Comparison of ENCODE assay signal across 24 cellular contexts in genomic region chr3:80592792-80593191, GRCh38.
DNase-seq lines count a peak whose midpoint lies in the region; ATAC-seq, FAIRE-seq and TF ChIP-seq lines count a peak whose summit lies in the region.
"Had no signal": no experiment of that assay in that cellular context is flagged by ENCODE, and none has a peak within 500 bp of the region (broad histone marks: within the 10 kb centered on the region; RNA-seq: fewer than 3 reads in every experiment).

No MANE protein-coding gene starts in this region.

- no peak overlapping the region for H3K4me2 ChIP-seq in A549
- H3K4me2 ChIP-seq in IMR-90 (ENCODE audit: low read depth, low read length): no peak overlapping the region
- H3K4me2 ChIP-seq: BLaER1 treated with 17β-estradiol and CSF1 and Interleukin-3, amounts not matched to agents 10 nM and 100 nM had no signal

- TF ChIP-seq POLR2A in A549 (IDR thresholded peaks at IDR 0.05; ENCODE audit: low read length) (no peak), IMR-90 (IDR thresholded peaks at IDR 0.05; ENCODE audit: low read depth, low read length) (no peak)

- no peak overlapping the region for H3K4ac ChIP-seq in IMR-90 (ENCODE audit: low read depth, low read length)

- H3K56ac ChIP-seq in IMR-90 (ENCODE audit: extremely low read depth, insufficient read depth, low read length): no peak overlapping the region

- H4K91ac ChIP-seq in IMR-90 (ENCODE audit: insufficient read depth, low read depth, low read length): no peak overlapping the region

- H3K79me1 ChIP-seq in IMR-90 (ENCODE audit: low read depth in 1 of 2, low read length in 2 of 2): no peaks in the 10 kb centered on the region

- no peak overlapping the region for H3K4me3 Mint-ChIP-seq in Caco-2 (ENCODE audit: unreplicated experiment)
- no peak overlapping the region for H3K4me3 Mint-ChIP-seq in naive thymus-derived CD8-positive, alpha-beta T cell
- H3K4me3 Mint-ChIP-seq: B cell; CD4-positive, alpha-beta T cell; CD8-positive, alpha-beta T cell had no signal

- H3K9ac ChIP-seq in IMR-90 (ENCODE audit: low read depth, low read length): no peak overlapping the region
- H3K9ac ChIP-seq: BLaER1 treated with 17β-estradiol and CSF1 and Interleukin-3, amounts not matched to agents 10 nM and 100 nM had no signal

- POLR2A ChIA-PET in A549 (lab: Yijun Ruan, JAX): no interaction called here
- POLR2A ChIA-PET in IMR-90 (lab: Charles Lee; ENCODE audit: unreplicated experiment): no interaction called here
- POLR2A ChIA-PET in Caco-2 (lab: Charles Lee): no interaction called here
- POLR2A ChIA-PET in naive thymus-derived CD8-positive, alpha-beta T cell (lab: Charles Lee): no interaction called here

- no peaks in the 10 kb centered on the region for H3K9me3 Mint-ChIP-seq in Caco-2 (ENCODE audit: unreplicated experiment)
- peaks cover 0 to 21% (median 10%) of the 10 kb centered on the region in 9 donors for H3K9me3 Mint-ChIP-seq in naive thymus-derived CD8-positive, alpha-beta T cell

- no peak overlapping the region for H2AFZ ChIP-seq in IMR-90 (replicated peaks; ENCODE audit: low read length, poor library complexity)

- no peak overlapping the region for H2BK5ac ChIP-seq in IMR-90 (ENCODE audit: low read depth, low read length, poor library complexity, severe bottlenecking)

- no peaks in the 10 kb centered on the region for H3K27me3 Mint-ChIP-seq in Caco-2 (ENCODE audit: insufficient read depth, unreplicated experiment)
- H3K27me3 Mint-ChIP-seq in naive thymus-derived CD8-positive, alpha-beta T cell: no peaks in the 10 kb centered on the region
- H3K27me3 Mint-ChIP-seq: B cell; CD4-positive, alpha-beta T cell had no signal

- no peak for DNase-seq in A549 (ENCODE audit: low read depth in 1 of 2, low spot score in 1 of 2)
- DNase-seq in IMR-90: no peak
- no peak for DNase-seq in right cardiac atrium
- no peak for DNase-seq in Caco-2
- no peak for DNase-seq in naive thymus-derived CD8-positive, alpha-beta T cell
- DNase-seq: 8988T; AML-193; CD4-positive, alpha-beta T cell; CD8-positive, alpha-beta T cell; DMS 273 treated with DMSO at 0.1 percent for 48 hours; DMS153; DMS53; DMS79; DND-41; EL; GDM1 had no signal

- WGBS in A549 (ENCODE audit: missing lambda C conversion rate): 0% methylated on average over 1 of the region's 1 CpG
- no CpG with 5 or more reads among the region's 1 CpG for WGBS in IMR-90 (ENCODE audit: extremely low coverage in 2 of 2, insufficient read length in 1 of 2), 2 experiments
- whole genome bisulfite sequencing in right cardiac atrium: 0% methylated on average over 1 of the region's 1 CpG

- H4K5ac ChIP-seq in IMR-90 (ENCODE audit: low read depth, low read length): no peak overlapping the region

- CTCF ChIA-PET in A549 (lab: Yijun Ruan, JAX): no interaction called here
- CTCF ChIA-PET in IMR-90 (lab: Yijun Ruan, JAX): no interaction called here
- CTCF ChIA-PET in Caco-2 (lab: Charles Lee): no interaction called here

- TF ChIP-seq CTCF in A549 (IDR thresholded peaks at IDR 0.05) (no peak), IMR-90 (conservative IDR thresholded peaks at IDR 0.05; ENCODE audit: low read depth, low read length) (no peak), Caco-2 (IDR thresholded peaks at IDR 0.05; ENCODE audit: insufficient read depth in 1 of 2, low read depth in 1 of 2, low read length in 1 of 2, severe bottlenecking in 1 of 2, unreplicated experiment in 1 of 2) (no peak)

- BruUV-seq in IMR-90 (replicated peaks; lab: Mats Ljungman, UMichigan) (no TSS peak), Caco-2 (replicated peaks; lab: Mats Ljungman, UMichigan) (no TSS peak)

- H2BK20ac ChIP-seq in IMR-90 (ENCODE audit: low read depth, low read length): no peak overlapping the region

- no peak overlapping the region for H3K18ac ChIP-seq in IMR-90 (ENCODE audit: low read depth, low read length)

- TF ChIP-seq RAD21 in A549 (conservative IDR thresholded peaks at IDR 0.05 in 1 of 2, IDR thresholded peaks at IDR 0.05 in 1 of 2) (no peak), IMR-90 (IDR thresholded peaks at IDR 0.05; ENCODE audit: low read length) (no peak)

- H3K27me3 ChIP-seq in IMR-90 (ENCODE audit: control insufficient read depth, insufficient read depth, low read length): no peaks in the 10 kb centered on the region
- H3K27me3 ChIP-seq in right cardiac atrium (ENCODE audit: control insufficient read depth, insufficient read depth): no peaks in the 10 kb centered on the region
- no peaks in the 10 kb centered on the region for H3K27me3 ChIP-seq in Caco-2 (replicated peaks; ENCODE audit: control insufficient read depth, insufficient read depth, low read length)
- H3K27me3 ChIP-seq: BLaER1 treated with 17β-estradiol and CSF1 and Interleukin-3, amounts not matched to agents 10 nM and 100 nM had no signal

- H3K27ac Mint-ChIP-seq in Caco-2 (ENCODE audit: unreplicated experiment): no peak overlapping the region
- H3K27ac Mint-ChIP-seq in naive thymus-derived CD8-positive, alpha-beta T cell: no peak overlapping the region
- H3K27ac Mint-ChIP-seq: B cell; CD4-positive, alpha-beta T cell; CD8-positive, alpha-beta T cell had no signal

- H2AK5ac ChIP-seq in IMR-90 (ENCODE audit: low read depth, low read length): no peak overlapping the region

- peaks cover 10% of the 10 kb centered on the region; the same call in 2 of the 3 replicates for H3K9me3 ChIP-seq in A549
- no peaks in the 10 kb centered on the region for H3K9me3 ChIP-seq in IMR-90 (ENCODE audit: control insufficient read depth, insufficient read depth, low read length)
- H3K9me3 ChIP-seq in right cardiac atrium (ENCODE audit: control insufficient read depth, low read length): no peaks in the 10 kb centered on the region
- no peaks in the 10 kb centered on the region for H3K9me3 ChIP-seq in Caco-2
- H3K9me3 ChIP-seq: BLaER1 treated with 17β-estradiol and CSF1 and Interleukin-3, amounts not matched to agents 10 nM and 100 nM had no signal

- H4K8ac ChIP-seq in IMR-90 (ENCODE audit: low read depth in 2 of 2, low read length in 2 of 2): no peak overlapping the region

- TF ChIP-seq EP300 in A549 (IDR thresholded peaks at IDR 0.05): no peak

- H3K36me3 Mint-ChIP-seq in Caco-2 (ENCODE audit: insufficient read depth, unreplicated experiment): no peaks in the 10 kb centered on the region
- no peaks in the 10 kb centered on the region for H3K36me3 Mint-ChIP-seq in naive thymus-derived CD8-positive, alpha-beta T cell
- H3K36me3 Mint-ChIP-seq: CD8-positive, alpha-beta T cell had no signal

- dilution Hi-C loops in IMR-90 (cut with HindIII; ENCODE audit: low sequenced_read_pairs, unreplicated experiment): no loop called here

- ATAC-seq in A549 (no peak), IMR-90 (ENCODE audit: low read depth) (no peak), right cardiac atrium (no peak)
- no peak for ATAC-seq in naive thymus-derived CD8-positive, alpha-beta T cell
- ATAC-seq: CD8-positive, alpha-beta T cell; GM12878 had no signal

- H3K36me3 ChIP-seq in IMR-90 (ENCODE audit: control insufficient read depth, insufficient read depth, low read length) (no peaks in the 10 kb centered on the region), Caco-2 (ENCODE audit: control insufficient read depth, insufficient read depth, low read length) (no peaks in the 10 kb centered on the region)
- H3K36me3 ChIP-seq: BLaER1 treated with 17β-estradiol and CSF1 and Interleukin-3, amounts not matched to agents 10 nM and 100 nM had no signal

- H3K4me1 ChIP-seq in A549 (no peaks in the 10 kb centered on the region), IMR-90 (ENCODE audit: control insufficient read depth, insufficient read depth, low read length) (no peaks in the 10 kb centered on the region), right cardiac atrium (ENCODE audit: control insufficient read depth, insufficient read depth, low read length) (no peaks in the 10 kb centered on the region), Caco-2 (no peaks in the 10 kb centered on the region)
- H3K4me1 ChIP-seq: BLaER1 treated with 17β-estradiol and CSF1 and Interleukin-3, amounts not matched to agents 10 nM and 100 nM had no signal

- H3K14ac ChIP-seq in IMR-90 (replicated peaks; ENCODE audit: low read depth, low read length): no peak overlapping the region

- no peaks in the 10 kb centered on the region for H4K20me1 ChIP-seq in IMR-90 (ENCODE audit: insufficient read depth, low read length)
- H4K20me1 ChIP-seq: BLaER1 treated with 17β-estradiol and CSF1 and Interleukin-3, amounts not matched to agents 10 nM and 100 nM had no signal

- H3K27ac ChIP-seq in A549: no peak overlapping the region
- no peak overlapping the region for H3K27ac ChIP-seq in IMR-90 (ENCODE audit: insufficient read depth, low read length)
- H3K27ac ChIP-seq in right cardiac atrium (ENCODE audit: low read length): no peak overlapping the region
- H3K27ac ChIP-seq: BLaER1 treated with 17β-estradiol and CSF1 and Interleukin-3, amounts not matched to agents 10 nM and 100 nM; C4-2B had no signal

- intact Hi-C loops in IMR-90 (cut with micrococcal nuclease): no loop called here
- intact Hi-C loops in right cardiac atrium (cut with DNase I): no loop called here
- intact Hi-C loops in Caco-2 (cut with micrococcal nuclease; ENCODE audit: unreplicated experiment): no loop called here

- H2BK15ac ChIP-seq in IMR-90 (ENCODE audit: low read depth, low read length): no peak overlapping the region

- H3K4me1 Mint-ChIP-seq in Caco-2 (ENCODE audit: low read depth, unreplicated experiment): no peaks in the 10 kb centered on the region
- H3K4me1 Mint-ChIP-seq in naive thymus-derived CD8-positive, alpha-beta T cell: no peaks in the 10 kb centered on the region
- H3K4me1 Mint-ChIP-seq: B cell had no signal

- no peaks in the 10 kb centered on the region for H3K9me1 ChIP-seq in IMR-90 (ENCODE audit: insufficient read depth, low read length)

- in situ Hi-C loops in IMR-90 (cut with MboI; ENCODE audit: low sequenced_read_pairs): no loop called here

- FAIRE-seq in A549 (lab: Jason Lieb, UNC) (no peak), colon (lab: Jason Lieb, UNC) (peak; percentile 21)
- FAIRE-seq: GM12878, GM12892, GM18507, GM19239 had no signal

- H3K23ac ChIP-seq in IMR-90 (ENCODE audit: low read depth, low read length): no peak overlapping the region

- no peak overlapping the region for H3K4me3 ChIP-seq in A549
- H3K4me3 ChIP-seq in IMR-90 (ENCODE audit: insufficient read depth, low read depth, low read length): no peak overlapping the region
- H3K4me3 ChIP-seq in right cardiac atrium (ENCODE audit: low read length): no peak overlapping the region
- no peak overlapping the region for H3K4me3 ChIP-seq in Caco-2 (ENCODE audit: low read depth, low read length)
- H3K4me3 ChIP-seq: BLaER1 treated with 17β-estradiol and CSF1 and Interleukin-3, amounts not matched to agents 10 nM and 100 nM; GM12878 had no signal

- no peak overlapping the region for H2BK120ac ChIP-seq in IMR-90 (ENCODE audit: low read depth, low read length)

- no peak overlapping the region for H2AK9ac ChIP-seq in IMR-90 (replicated peaks; ENCODE audit: low read depth, low read length, poor library complexity)

TF ChIP-seq in A549, 52 proteins besides CTCF, POLR2A, EP300 and RAD21 (continues in another document):
- no peak for TF ChIP-seq ZNF302 (CRISPR knock-in tag; IDR thresholded peaks at IDR 0.05)
- TF ChIP-seq ESRRA (IDR thresholded peaks at IDR 0.05; ENCODE audit: borderline replicate concordance, low read length): no peak
- peak; percentile 80 for TF ChIP-seq MAFK (IDR thresholded peaks at IDR 0.05; ENCODE audit: partially characterized antibody)
